ENCODE assay signal across 8 cellular contexts in genomic region chr1:20787775-20788488, GRCh38. TPM values are rescaled to one million over a fixed set of nuclear protein-coding genes. Genes with fewer than 3 reads are reported as not detected.
DNase-seq lines count a peak whose midpoint lies in the region; ATAC-seq and TF ChIP-seq lines count a peak whose summit lies in the region.

No MANE protein-coding gene starts in this region.

- TF ChIP-seq RAD21 in Ishikawa (IDR thresholded peaks at IDR 0.05; ENCODE audit: low read depth) = no peak

- peaks cover 3% of the 10 kb centered on the region for H3K36me3 Mint-ChIP-seq in neural progenitor cell

- WGBS in esophagus, 2 donors = 15 to 16% methylated on average over 16 of the region's 16 CpGs

- H3K27ac Mint-ChIP-seq in neural progenitor cell = peak overlapping the region; percentile 98

- H3K4me3 ChIP-seq in esophagus (ENCODE audit: low read depth in 1 of 2, low read length in 2 of 2) (peak overlapping the region; percentile 90 to 92), neural progenitor cell (peak overlapping the region; percentile 75)

- H3K9ac ChIP-seq in neural progenitor cell = peak overlapping the region; percentile 14

- H3K9me3 Mint-ChIP-seq in neural progenitor cell = no peaks in the 10 kb centered on the region

- H3K4me1 ChIP-seq in esophagus (ENCODE audit: control insufficient read depth in 2 of 2, insufficient read depth in 2 of 2, low read length in 1 of 2) (peaks cover 0 to 2% of the 10 kb centered on the region in 2 donors), neural progenitor cell (peaks cover 18% of the 10 kb centered on the region)

- H3K27ac ChIP-seq in esophagus (ENCODE audit: low read depth in 2 of 2, low read length in 1 of 2) (peak overlapping the region; percentile 97 to 100), neural progenitor cell (peak overlapping the region; percentile 99)

- TF ChIP-seq CTCF in neural progenitor cell (IDR thresholded peaks at IDR 0.05) = no peak

- TF ChIP-seq EP300 in Ishikawa (IDR thresholded peaks at IDR 0.05; ENCODE audit: borderline replicate concordance) = no peak

- H3K27me3 Mint-ChIP-seq in neural progenitor cell (ENCODE audit: insufficient read depth, low read depth) = peaks cover 6% of the 10 kb centered on the region

- H4K20me1 ChIP-seq in neural progenitor cell (ENCODE audit: low read depth) = peaks cover 34% of the 10 kb centered on the region

- H3K4me1 Mint-ChIP-seq in neural progenitor cell = peaks cover 27% of the 10 kb centered on the region

- H3K36me3 ChIP-seq in esophagus (ENCODE audit: control insufficient read depth in 2 of 2, insufficient read depth in 2 of 2, low read length in 1 of 2) = no peaks in the 10 kb centered on the region
- H3K36me3 ChIP-seq in neural progenitor cell = no peaks in the 10 kb centered on the region

- peak; percentile 9 for ATAC-seq in SK-N-SH treated with all-trans-retinoic acid at 6 μM for 48 hours
- no peak for ATAC-seq in GM18861 (IDR thresholded peaks at IDR 0.05; ENCODE audit: unreplicated experiment)
- no peak for ATAC-seq in HG03469 (IDR thresholded peaks at IDR 0.05; ENCODE audit: unreplicated experiment)

- H3K79me2 ChIP-seq in neural progenitor cell (ENCODE audit: low read depth) = peaks cover 35% of the 10 kb centered on the region

- H2AFZ ChIP-seq in neural progenitor cell (replicated peaks) = peak overlapping the region; percentile 13

- H3K27me3 ChIP-seq in esophagus (ENCODE audit: control insufficient read depth in 1 of 2, insufficient read depth in 2 of 2, low read length in 2 of 2) = no peaks in the 10 kb centered on the region
- no peaks in the 10 kb centered on the region for H3K27me3 ChIP-seq in neural progenitor cell

- H3K4me2 ChIP-seq in neural progenitor cell = peak overlapping the region; percentile 95

- peaks cover 31% of the 10 kb centered on the region for H3F3A ChIP-seq in neural progenitor cell (ENCODE audit: low read depth)

- peaks cover 0 to 2% of the 10 kb centered on the region in 2 donors for H3K9me3 ChIP-seq in esophagus (ENCODE audit: control insufficient read depth in 2 of 2, insufficient read depth in 1 of 2, low read depth in 1 of 2, low read length in 1 of 2)
- H3K9me3 ChIP-seq in neural progenitor cell (ENCODE audit: low read depth) = no peaks in the 10 kb centered on the region

- DNase-seq in DMS114 treated with DMSO at 0.1 percent for 48 hours (lab: John Stamatoyannopoulos, UW; ENCODE audit: unreplicated experiment) (peak; percentile 63), neural progenitor cell (ENCODE audit: low spot score) (peak; percentile 23)
- no peak for DNase-seq in activated CD4-positive, alpha-beta T cell treated with anti-CD3 and anti-CD28 coated beads, Interleukin-2, amount 50 U/mL, for 48 hours

- peak overlapping the region; percentile 97 for H3K4me3 Mint-ChIP-seq in neural progenitor cell

TF ChIP-seq in Ishikawa, 13 proteins besides CTCF, POLR2A, EP300 and RAD21:
- TF ChIP-seq CEBPB (IDR thresholded peaks at IDR 0.05) (0 out of 2 replicates have a peak, but pooled peaks have one; percentile 13), EGR1 (IDR thresholded peaks at IDR 0.05) (no peak), CREB1 (IDR thresholded peaks at IDR 0.05; ENCODE audit: low read depth) (no peak), YY1 (IDR thresholded peaks at IDR 0.05; ENCODE audit: low read depth) (no peak), TAF1 (IDR thresholded peaks at IDR 0.05; ENCODE audit: low read depth) (no peak), USF1 (IDR thresholded peaks at IDR 0.05) (no peak)

TF ChIP-seq in SK-N-SH treated with all-trans-retinoic acid at 6 μM for 48 hours, 23 proteins besides CTCF, POLR2A, EP300 and RAD21:
- TF ChIP-seq CSRNP3 (CRISPR knock-in tag; IDR thresholded peaks at IDR 0.05) = no peak
- no peak for TF ChIP-seq TSHZ2 (CRISPR knock-in tag; IDR thresholded peaks at IDR 0.05)
- TF ChIP-seq ESRRG (CRISPR knock-in tag; IDR thresholded peaks at IDR 0.05) = no peak
- no peak for TF ChIP-seq GLIS3 (CRISPR knock-in tag; IDR thresholded peaks at IDR 0.05)
- no peak for TF ChIP-seq BACH2 (CRISPR knock-in tag; IDR thresholded peaks at IDR 0.05; ENCODE audit: borderline replicate concordance)
- TF ChIP-seq CSDC2 (CRISPR knock-in tag; IDR thresholded peaks at IDR 0.05) = no peak
- TF ChIP-seq ISL1 (CRISPR knock-in tag; IDR thresholded peaks at IDR 0.05) = no peak
- no peak for TF ChIP-seq ZC3H10 (CRISPR knock-in tag; IDR thresholded peaks at IDR 0.05)
- TF ChIP-seq ZNF565 (CRISPR knock-in tag; conservative IDR thresholded peaks at IDR 0.05; ENCODE audit: low read depth) = no peak
- no peak for TF ChIP-seq ZFP30 (CRISPR knock-in tag; IDR thresholded peaks at IDR 0.05)
- TF ChIP-seq TCF4 (CRISPR knock-in tag; IDR thresholded peaks at IDR 0.05; ENCODE audit: borderline replicate concordance) = no peak
- no peak for TF ChIP-seq ZNF8 (CRISPR knock-in tag; IDR thresholded peaks at IDR 0.05)
- no peak for TF ChIP-seq PPARA (CRISPR knock-in tag; IDR thresholded peaks at IDR 0.05; ENCODE audit: borderline replicate concordance)
- TF ChIP-seq ARNTL (CRISPR knock-in tag; IDR thresholded peaks at IDR 0.05; ENCODE audit: borderline replicate concordance, low read depth) = no peak

RNA-seq across cellular contexts. Expression of gene HP1BP3, which starts 0.8 kb away (rescaled TPM):
- polyA plus RNA-seq in esophagus = 10 to 100 TPM; 66.3 to 85.1 TPM
- 257 and 261 TPM in 2 replicates for total RNA-seq in neural progenitor cell (ENCODE audit: low replicate concordance)

RNA-seq across cellular contexts. Expression of gene SH2D5, which starts 55.4 kb away (rescaled TPM):
- polyA plus RNA-seq in esophagus = under 1 TPM; 0.12 to 0.27 TPM
- 5.1 and 7.7 TPM in 2 replicates for total RNA-seq in neural progenitor cell (ENCODE audit: low replicate concordance)

Comparison
In these comparisons a context has a peak if more than half of its experiments do, and no peak if none do; other contexts are left out.
1. DNase-seq: peak in DMS114 treated with DMSO at 0.1 percent for 48 hours (single experiment) and neural progenitor cell (single experiment); none in activated CD4-positive, alpha-beta T cell treated with anti-CD3 and anti-CD28 coated beads, Interleukin-2, amount 50 U/mL, for 48 hours (0 of 2).